13 cellular contexts compared by ENCODE assay signal in the genomic region with DNA sequence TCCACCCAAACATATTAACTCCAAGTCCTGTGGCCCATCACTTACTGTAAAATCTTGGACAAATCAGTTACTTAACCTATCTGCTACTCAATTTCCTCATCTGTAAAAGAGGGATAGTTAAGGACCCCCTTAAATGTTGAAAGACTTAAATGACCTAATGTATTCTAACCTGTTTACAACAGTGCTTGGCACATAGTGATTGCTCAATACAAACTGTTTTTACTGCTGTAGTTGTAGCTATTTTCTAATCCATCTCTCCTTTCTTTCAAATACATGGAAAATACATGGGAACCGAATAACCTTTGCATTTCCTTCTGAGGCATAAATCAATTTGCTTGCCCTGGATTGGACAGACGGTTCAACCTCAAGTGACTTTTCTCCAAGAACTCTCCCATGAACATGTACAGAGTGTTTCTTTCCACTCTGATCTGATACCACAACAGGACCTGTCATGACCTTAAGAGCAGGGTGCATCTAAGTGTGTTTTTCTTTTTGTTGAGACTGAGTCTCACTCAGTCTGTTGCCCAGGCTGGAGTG. TPM values are rescaled to one million over a fixed set of nuclear protein-coding genes. Genes with fewer than 3 reads are reported as not detected.
DNase-seq lines count a peak whose midpoint lies in the region; ATAC-seq and TF ChIP-seq lines count a peak whose summit lies in the region.
"Had no signal": no experiment of that assay in that cellular context is flagged by ENCODE, and none has a peak within 500 bp of the region (broad histone marks: within the 10 kb centered on the region; RNA-seq: fewer than 3 reads in every experiment).

No MANE protein-coding gene starts in this region.

- H3K9ac ChIP-seq in Karpas-422 (ENCODE audit: low read length) (no peak overlapping the region), adipocyte (ENCODE audit: low read length) (no peak overlapping the region)

- H3K4me1 ChIP-seq in Karpas-422 (ENCODE audit: low read length) (peaks cover 53% of the 10 kb centered on the region), adipocyte (ENCODE audit: control insufficient read depth, insufficient read depth, low read length) (peaks cover 37% of the 10 kb centered on the region), hepatocyte (ENCODE audit: insufficient read depth) (peaks cover 8% of the 10 kb centered on the region), psoas muscle (peaks cover 42% of the 10 kb centered on the region)
- H3K4me1 ChIP-seq: BE2C had no signal

- no peak for TF ChIP-seq CTCF in hepatocyte (IDR thresholded peaks at IDR 0.05; ENCODE audit: poor library complexity)
- no peak for TF ChIP-seq CTCF in psoas muscle (IDR thresholded peaks at IDR 0.05)
- TF ChIP-seq CTCF in type B pancreatic cell (conservative IDR thresholded peaks at IDR 0.05): no peak

- no peak for ATAC-seq in psoas muscle

- peaks cover 75% of the 10 kb centered on the region for H3K79me2 ChIP-seq in Karpas-422 (ENCODE audit: low read length)
- H3K79me2 ChIP-seq in hepatocyte: peaks cover 77% of the 10 kb centered on the region

- no peaks in the 10 kb centered on the region for H3K36me3 Mint-ChIP-seq in type B pancreatic cell

- no peaks in the 10 kb centered on the region for H3K27me3 ChIP-seq in Karpas-422 (ENCODE audit: low read length)
- no peaks in the 10 kb centered on the region for H3K27me3 ChIP-seq in adipocyte (replicated peaks; ENCODE audit: control insufficient read depth, insufficient read depth, low read length)
- no peaks in the 10 kb centered on the region for H3K27me3 ChIP-seq in hepatocyte
- no peaks in the 10 kb centered on the region for H3K27me3 ChIP-seq in psoas muscle (ENCODE audit: insufficient read depth in 3 of 3, low read length in 2 of 3)
- H3K27me3 ChIP-seq: BE2C had no signal

- peak overlapping the region; percentile 98 for H3K4me2 ChIP-seq in Karpas-422 (ENCODE audit: low read depth, low read length, poor library complexity, severe bottlenecking)
- H3K4me2 ChIP-seq in hepatocyte: peak overlapping the region; percentile 84

- DNase-seq in Karpas-422: no peak
- DNase-seq in adipocyte (ENCODE audit: low read depth): peak; percentile 36
- DNase-seq in hepatocyte (ENCODE audit: low spot score): no peak
- DNase-seq in psoas muscle: no peak
- no peak for DNase-seq in NCI-H1092 treated with DMSO at 0.1 percent for 48 hours (lab: John Stamatoyannopoulos, UW)
- no peak for DNase-seq in type B pancreatic cell (ENCODE audit: extremely low spot score, unreplicated experiment)
- DNase-seq in occipital lobe (lab: John Stamatoyannopoulos, UW): no peak
- DNase-seq: BE2C; CD8-positive, alpha-beta memory T cell; NCI-H1048; NCI-H446 treated with DMSO at 0.1 percent for 48 hours; NCI-H774; SHP77 had no signal

- intact Hi-C loops in psoas muscle (cut with DNase I): loop anchor here in 1 of 2 donors (5.0 kb wide), 1 partner anchor 62 kb away; no protein-coding TSS in a partner anchor

- H3K4me1 Mint-ChIP-seq in type B pancreatic cell (ENCODE audit: unreplicated experiment): peaks cover 20% of the 10 kb centered on the region

- H3K27ac Mint-ChIP-seq in type B pancreatic cell: no peak overlapping the region
- H3K27ac Mint-ChIP-seq: CD8-positive, alpha-beta memory T cell had no signal

- H3K27ac ChIP-seq in Karpas-422 (ENCODE audit: low read length) (no peak overlapping the region), hepatocyte (no peak overlapping the region), psoas muscle (peak overlapping the region; percentile 98)

- H3K4me3 ChIP-seq in Karpas-422 (ENCODE audit: low read length) (peak overlapping the region; percentile 82; the same call in 1 of the 2 replicates), adipocyte (ENCODE audit: low read length) (peak overlapping the region; percentile 45), hepatocyte (no peak overlapping the region), psoas muscle (peak overlapping the region; percentile 91)

- H3K9me2 ChIP-seq in Karpas-422 (replicated peaks; ENCODE audit: insufficient read depth, low read length): no peaks in the 10 kb centered on the region
- H3K9me2 ChIP-seq in hepatocyte (replicated peaks; ENCODE audit: insufficient read depth): no peaks in the 10 kb centered on the region

- no peaks in the 10 kb centered on the region for H3K9me3 Mint-ChIP-seq in type B pancreatic cell
- H3K9me3 Mint-ChIP-seq: CD8-positive, alpha-beta memory T cell had no signal

- H3K36me3 ChIP-seq in Karpas-422 (ENCODE audit: insufficient read depth, low read length): no peaks in the 10 kb centered on the region
- no peaks in the 10 kb centered on the region for H3K36me3 ChIP-seq in adipocyte (ENCODE audit: control insufficient read depth, insufficient read depth, low read length, severe bottlenecking)
- H3K36me3 ChIP-seq in hepatocyte (replicated peaks; ENCODE audit: insufficient read depth, low read depth): no peaks in the 10 kb centered on the region
- no peaks in the 10 kb centered on the region for H3K36me3 ChIP-seq in psoas muscle (ENCODE audit: insufficient read depth in 1 of 2, low read depth in 1 of 2)
- H3K36me3 ChIP-seq: BE2C had no signal

- no peak overlapping the region for H3K4me3 Mint-ChIP-seq in type B pancreatic cell
- H3K4me3 Mint-ChIP-seq: CD8-positive, alpha-beta memory T cell had no signal

- H4K20me1 ChIP-seq in Karpas-422 (ENCODE audit: insufficient read depth, low read depth, low read length) (no peaks in the 10 kb centered on the region), hepatocyte (ENCODE audit: insufficient read depth, poor library complexity, severe bottlenecking) (no peaks in the 10 kb centered on the region)

- WGBS in hepatocyte (ENCODE audit: low lambda C conversion rate, missing lambda C conversion rate): 83% methylated on average over 2 of the region's 2 CpGs
- 25 to 45% (median 36%) methylated on average over 2 of the region's 2 CpGs for WGBS in psoas muscle, 3 donors

- no peaks in the 10 kb centered on the region for H3K27me3 Mint-ChIP-seq in type B pancreatic cell

- H3K9me3 ChIP-seq in Karpas-422 (ENCODE audit: low read length): no peaks in the 10 kb centered on the region
- no peaks in the 10 kb centered on the region for H3K9me3 ChIP-seq in adipocyte (ENCODE audit: control insufficient read depth, low read length)
- H3K9me3 ChIP-seq in hepatocyte (ENCODE audit: low read depth): no peaks in the 10 kb centered on the region
- no peaks in the 10 kb centered on the region for H3K9me3 ChIP-seq in psoas muscle
- H3K9me3 ChIP-seq: BE2C had no signal

- H2AFZ ChIP-seq in Karpas-422 (ENCODE audit: low read length) (no peak overlapping the region), hepatocyte (no peak overlapping the region)

RNA-seq across cellular contexts. Expression of gene LNPK, which starts 2.7 kb away (rescaled TPM):
- total RNA-seq in Karpas-422 (2014; rRNA removed; shearing (Covaris generic); ENCODE audit: low replicate concordance): 17.1 and 69.0 TPM in 2 replicates
- total RNA-seq in hepatocyte (48.5 and 49.2 TPM in 2 replicates), psoas muscle (10 to 100 TPM; 42.1 to 65.6 (median 51.4) TPM), type B pancreatic cell (ENCODE audit: low replicate concordance) (26.4 and 33.7 TPM in 2 replicates), occipital lobe (67.1 TPM)
- polyA plus RNA-seq in hepatocyte (11.7 and 15.4 TPM in 2 replicates), psoas muscle (10 to 100 TPM in 2 of 3 donors, 1 to 10 TPM in 1; 8.8 to 48.7 (median 18.4) TPM)
